ENCODE assay signal across 17 cellular contexts in the genomic region with DNA sequence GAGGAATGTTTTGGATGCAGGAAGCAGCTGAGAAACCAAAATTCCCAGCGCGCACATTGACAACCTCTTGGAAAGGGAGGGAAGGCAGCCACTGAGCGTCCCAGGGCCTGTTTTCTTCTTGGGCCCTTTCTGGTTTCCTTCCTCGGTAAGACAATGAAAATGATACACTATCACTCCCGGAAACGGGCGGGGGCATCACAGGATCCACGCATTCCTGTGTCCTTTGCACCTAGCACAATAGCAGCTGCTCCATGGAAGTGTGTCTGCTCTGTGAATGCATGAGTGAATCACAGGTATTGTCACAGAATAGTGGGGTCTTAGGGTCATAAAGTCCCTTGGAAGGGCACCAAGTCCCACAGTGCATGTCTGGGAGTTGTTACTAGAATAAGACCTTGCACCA. TPM values are rescaled to one million over a fixed set of nuclear protein-coding genes. Genes with fewer than 3 reads are reported as not detected.
A peak's percentile ranks its signal among the peaks of the same experiment; 100 is the strongest.
DNase-seq lines count a peak whose midpoint lies in the region; ATAC-seq, FAIRE-seq and TF ChIP-seq lines count a peak whose summit lies in the region.
"Had no signal": no experiment of that assay in that cellular context is flagged by ENCODE, and none has a peak within 500 bp of the region (broad histone marks: within the 10 kb centered on the region; RNA-seq: fewer than 3 reads in every experiment).

No MANE protein-coding gene starts in this region.

- H3K9me3 ChIP-seq in H1 (ENCODE audit: insufficient read depth in 2 of 2, low read depth in 1 of 2, low read length in 1 of 2): no peaks in the 10 kb centered on the region

- H3K23ac ChIP-seq in H1 (ENCODE audit: insufficient read length): no peak overlapping the region

- H3K4me1 ChIP-seq in H1 (replicated peaks in 1 of 4; ENCODE audit: control insufficient read depth in 3 of 4, insufficient read depth in 4 of 4, low read length in 3 of 4): no peaks in the 10 kb centered on the region; a peak in 1 of 7 replicates

- H4K8ac ChIP-seq in H1 (ENCODE audit: extremely low read depth, insufficient read depth, low read length): no peak overlapping the region

- CTCF ChIA-PET in H1 (lab: Charles Lee; ENCODE audit: partially characterized antibody): interaction anchor here (2.9 kb wide), 1 partner anchor 21 kb away, joined by 9 read pairs; no protein-coding TSS in a partner anchor

- no peak overlapping the region for H3K14ac ChIP-seq in H1 (ENCODE audit: insufficient read length)

- no peaks in the 10 kb centered on the region for H3K79me1 ChIP-seq in H1 (ENCODE audit: low read depth, low read length)

- H3K56ac ChIP-seq in H1 (replicated peaks; ENCODE audit: insufficient read length, low read depth, low read length): peak overlapping the region; percentile 96

- H2AFZ ChIP-seq in H1 (ENCODE audit: low read length): no peak overlapping the region

- H3K79me2 ChIP-seq in H1 (ENCODE audit: control insufficient read depth in 1 of 2, insufficient read depth in 2 of 2, low read length in 2 of 2): no peaks in the 10 kb centered on the region

- H3K23me2 ChIP-seq in H1 (ENCODE audit: low read depth, low read length): peaks cover 4% of the 10 kb centered on the region; the same call in 1 of the 2 replicates

- DNase-seq in Caki2 (ENCODE audit: low read depth): peak; percentile 37
- DNase-seq in H1 (ENCODE audit: low read depth in 1 of 2, low spot score in 2 of 2): no peak
- peak; percentile 49 to 62 for DNase-seq in lung microvascular endothelial cell (ENCODE audit: low read depth in 2 of 2)
- no peak for DNase-seq in NCI-H748 (lab: John Stamatoyannopoulos, UW; ENCODE audit: unreplicated experiment)
- DNase-seq in OCI-M1 (lab: John Stamatoyannopoulos, UW): no peak
- DNase-seq: ACHN; CD4-positive, CD25-positive, alpha-beta regulatory T cell; DMS79; NCI-H1417; NCI-H2029; NCI-H2171 treated with DMSO at 0.1 percent for 48 hours; NCI-H510A had no signal

- no peak overlapping the region for H2BK5ac ChIP-seq in H1 (ENCODE audit: low read depth, low read length)

- whole genome bisulfite sequencing in H1 (ENCODE audit: extremely low coverage in 1 of 2, insufficient coverage in 1 of 2, insufficient read length in 1 of 2, insufficient replicate concordance in 2 of 2, low coverage in 1 of 2, low lambda C conversion rate in 2 of 2, missing lambda C conversion rate in 1 of 2), 2 experiments: 90% methylated on average over 7 of the region's 8 CpGs; no CpG with 5 or more reads in 1 of the 2 experiments

- H2AK5ac ChIP-seq in H1 (ENCODE audit: low read depth, low read length): peak overlapping the region; percentile 88; the same call in 1 of the 2 replicates

- peaks cover 14 to 18% (median 16%) of the 10 kb centered on the region in 4 experiments for H3K27me3 ChIP-seq in H1 (replicated peaks in 1 of 4; ENCODE audit: control insufficient read depth in 3 of 4, extremely low read depth in 1 of 4, insufficient read depth in 3 of 4, low read length in 3 of 4)

- no peak overlapping the region for H3K4me3 ChIP-seq in H1 (ENCODE audit: extremely low read depth in 1 of 4, insufficient read depth in 2 of 4, low read depth in 3 of 4, low read length in 4 of 4)

- in situ Hi-C loops in Caki2 (cut with HindIII; ENCODE audit: low pct_unique_long_range_greater_than_20kb, low sequenced_read_pairs): no loop called here

- peaks cover 0 to 3% of the 10 kb centered on the region in 2 experiments for H4K20me1 ChIP-seq in H1 (replicated peaks in 1 of 2; ENCODE audit: control insufficient read depth in 1 of 2, insufficient read depth in 2 of 2, low read length in 2 of 2)

- H2BK20ac ChIP-seq in H1 (ENCODE audit: low read length): no peak overlapping the region

- no peak overlapping the region for H2BK12ac ChIP-seq in H1 (ENCODE audit: low read depth, low read length)

- H4K5ac ChIP-seq in H1 (ENCODE audit: insufficient read length, low read depth, low read length): no peak overlapping the region

- no peak for TF ChIP-seq POLR2A in H1 (IDR thresholded peaks at IDR 0.05; ENCODE audit: control extremely low read depth in 1 of 2, low read depth in 2 of 2, low read length in 2 of 2)

- H3K4ac ChIP-seq in H1 (replicated peaks; ENCODE audit: insufficient read length, low read depth, low read length): no peak overlapping the region

- no peak overlapping the region for H3K4me2 ChIP-seq in H1 (ENCODE audit: insufficient read depth in 1 of 2, low read depth in 2 of 2, low read length in 2 of 2)

- no peak overlapping the region for H2BK120ac ChIP-seq in H1 (replicated peaks; ENCODE audit: low read depth, low read length)

- TF ChIP-seq CTCF in H1 (IDR thresholded peaks at IDR 0.05; ENCODE audit: control extremely low read depth in 1 of 3, insufficient read depth in 1 of 3, low read depth in 1 of 3, low read length in 3 of 3): no peak

- no peak for TF ChIP-seq RAD21 in Ishikawa (IDR thresholded peaks at IDR 0.05; ENCODE audit: low read depth)
- no peak for TF ChIP-seq RAD21 in H1 (IDR thresholded peaks at IDR 0.05 in 1 of 2, conservative IDR thresholded peaks at IDR 0.05 in 1 of 2; ENCODE audit: low read depth in 2 of 2, low read length in 2 of 2)

- no peak overlapping the region for H2BK15ac ChIP-seq in H1 (ENCODE audit: low read length)

- no peak overlapping the region for H4K91ac ChIP-seq in H1 (replicated peaks; ENCODE audit: insufficient read length, low read length)

- H3K9ac ChIP-seq in H1 (replicated peaks in 1 of 4; ENCODE audit: extremely low read depth in 1 of 4, low read depth in 3 of 4, low read length in 3 of 4): no peak overlapping the region

- ATAC-seq in GM18519 (IDR thresholded peaks at IDR 0.05; ENCODE audit: low FRiP score, unreplicated experiment): no peak
- no peak for ATAC-seq in GM18858 (IDR thresholded peaks at IDR 0.05; ENCODE audit: unreplicated experiment)

- H3K27ac ChIP-seq in H1 (ENCODE audit: low read depth, low read length): no peak overlapping the region

- H3K18ac ChIP-seq in H1 (ENCODE audit: extremely low read depth, low read length): no peak overlapping the region

- peaks cover 0 to 4% (median 0%) of the 10 kb centered on the region in 4 experiments; a peak in 1 of 8 replicates for H3K36me3 ChIP-seq in H1 (ENCODE audit: control insufficient read depth in 2 of 4, insufficient read depth in 4 of 4, low read length in 3 of 4)

- no peak for TF ChIP-seq EP300 in Ishikawa (IDR thresholded peaks at IDR 0.05; ENCODE audit: borderline replicate concordance)
- TF ChIP-seq EP300 in H1 (IDR thresholded peaks at IDR 0.05; ENCODE audit: borderline replicate concordance in 1 of 2, low read depth in 2 of 2, low read length in 2 of 2): no peak

- no peak for FAIRE-seq in H1 (lab: Jason Lieb, UNC)
- FAIRE-seq: H54 had no signal

- POLR2A ChIA-PET in H1 (lab: Charles Lee; ENCODE audit: partially characterized antibody): no interaction called here

TF ChIP-seq in H1, 55 proteins besides CTCF, POLR2A, EP300 and RAD21:
- TF ChIP-seq SIX5 (IDR thresholded peaks at IDR 0.05; ENCODE audit: low read depth, low read length) (no peak), GABPA (IDR thresholded peaks at IDR 0.05; ENCODE audit: borderline replicate concordance, insufficient read depth, low read length) (no peak), SP4 (IDR thresholded peaks at IDR 0.05; ENCODE audit: low read length) (no peak), JUN (IDR thresholded peaks at IDR 0.05; ENCODE audit: low read depth, low read length) (no peak)

RNA-seq across cellular contexts. Expression of a gene that starts 6.3 kb away (rescaled TPM):
- 6.7 and 30.3 TPM in 2 replicates for total RNA-seq in Caki2 (2014; rRNA removed; shearing (Covaris generic); ENCODE audit: low replicate concordance)
- total RNA-seq in H1 (2021; fragmentation: NEBNext Ultra II Directional; extraction: Animal tissue kit (Norgen Biotek cat#: 25700)): 0.67 and 0.99 TPM in 2 replicates
- polyA plus RNA-seq in H1 (2011; rRNA removed): 0.25 and 0.39 TPM in 2 replicates
- 0.30 TPM for polyA plus RNA-seq in H1 (2011; cell fraction: cytosol; rRNA removed)
- 0.80 TPM for polyA plus RNA-seq in H1 (2011; cell fraction: nucleus; rRNA removed)
- polyA plus RNA-seq in H1 (2012, experiment 1 of 2): 0.60 to 0.77 TPM (median 0.64 TPM) in 3 of 4 replicates, not detected in the other
- 0.70 TPM for polyA plus RNA-seq in H1 (2012, experiment 2 of 2)
- 0.53 TPM for polyA plus RNA-seq in H1 (2013, experiment 1 of 2)
- polyA plus RNA-seq in H1 (2013, experiment 2 of 2): 0.37 TPM
- polyA minus RNA-seq in H1 (2011; rRNA and poly(A)+ RNA removed): 0.22 and 0.29 TPM in 2 replicates
- polyA minus RNA-seq in H1 (2011; cell fraction: cytosol; rRNA and poly(A)+ RNA removed): not detected
- polyA minus RNA-seq in H1 (2011; cell fraction: nucleus; rRNA and poly(A)+ RNA removed): 0.40 TPM
- total RNA-seq in lung microvascular endothelial cell: 0.20 and 0.65 TPM in 2 replicates
- total RNA-seq: CD4-positive, CD25-positive, alpha-beta regulatory T cell had no signal
- polyA plus RNA-seq: CD4-positive, CD25-positive, alpha-beta regulatory T cell had no signal

RNA-seq across cellular contexts. Expression of a gene that starts 26.3 kb away (rescaled TPM):
- total RNA-seq in Caki2 (2014; rRNA removed; shearing (Covaris generic); ENCODE audit: low replicate concordance): not detected in 2 replicates
- 0.19 and 0.38 TPM in 2 replicates for total RNA-seq in H1 (2021; fragmentation: NEBNext Ultra II Directional; extraction: Animal tissue kit (Norgen Biotek cat#: 25700))
- polyA plus RNA-seq in H1 (2011; rRNA removed): 0.05 and 0.06 TPM in 2 replicates
- polyA plus RNA-seq in H1 (2011; cell fraction: cytosol; rRNA removed): 0.18 TPM
- 0.76 TPM for polyA plus RNA-seq in H1 (2011; cell fraction: nucleus; rRNA removed)
- 0.13 to 0.39 TPM (median 0.19 TPM) in 3 of 4 replicates, not detected in the other for polyA plus RNA-seq in H1 (2012, experiment 1 of 2)
- 0.14 TPM for polyA plus RNA-seq in H1 (2012, experiment 2 of 2)
- 0.14 TPM for polyA plus RNA-seq in H1 (2013, experiment 1 of 2)
- 0.09 TPM for polyA plus RNA-seq in H1 (2013, experiment 2 of 2)
- not detected in 2 replicates for polyA minus RNA-seq in H1 (2011; rRNA and poly(A)+ RNA removed)
- not detected for polyA minus RNA-seq in H1 (2011; cell fraction: cytosol; rRNA and poly(A)+ RNA removed)
- polyA minus RNA-seq in H1 (2011; cell fraction: nucleus; rRNA and poly(A)+ RNA removed): not detected
- under 0.01 TPM in 1 of 2 replicates, not detected in the other for total RNA-seq in lung microvascular endothelial cell
- total RNA-seq: G401 had no signal

RNA-seq across cellular contexts. Expression of a gene that starts 56.7 kb away (rescaled TPM):
- 9.3 and 24.2 TPM in 2 replicates for total RNA-seq in Caki2 (2014; rRNA removed; shearing (Covaris generic); ENCODE audit: low replicate concordance)
- 84.3 and 86.6 TPM in 2 replicates for total RNA-seq in H1 (2021; fragmentation: NEBNext Ultra II Directional; extraction: Animal tissue kit (Norgen Biotek cat#: 25700))
- 53.3 and 85.6 TPM in 2 replicates for polyA plus RNA-seq in H1 (2011; rRNA removed)
- 27.4 TPM for polyA plus RNA-seq in H1 (2011; cell fraction: cytosol; rRNA removed)
- polyA plus RNA-seq in H1 (2011; cell fraction: nucleus; rRNA removed): 76.1 TPM
- 66.6 to 76.2 TPM (median 71.2 TPM) in 4 replicates for polyA plus RNA-seq in H1 (2012, experiment 1 of 2)
- 72.7 TPM for polyA plus RNA-seq in H1 (2012, experiment 2 of 2)
- polyA plus RNA-seq in H1 (2013, experiment 1 of 2): 46.6 TPM
- 43.2 TPM for polyA plus RNA-seq in H1 (2013, experiment 2 of 2)
- 45.1 and 58.5 TPM in 2 replicates for polyA minus RNA-seq in H1 (2011; rRNA and poly(A)+ RNA removed)
- polyA minus RNA-seq in H1 (2011; cell fraction: cytosol; rRNA and poly(A)+ RNA removed): 39.3 TPM
- 53.5 TPM for polyA minus RNA-seq in H1 (2011; cell fraction: nucleus; rRNA and poly(A)+ RNA removed)
- 7.2 and 8.5 TPM in 2 replicates for total RNA-seq in lung microvascular endothelial cell

Comparison
In these comparisons a context has a peak if more than half of its experiments do, and no peak if none do; other contexts are left out.
1. DNase-seq: peak in Caki2 (single experiment) and lung microvascular endothelial cell (2 of 2); none in H1 (0 of 2), NCI-H748 (single experiment) and OCI-M1 (single experiment).